Comparison of ENCODE assay signal across 21 cellular contexts in genomic region chr5:103347729-103348128, GRCh38.
DNase-seq lines count a peak whose midpoint lies in the region; ATAC-seq and TF ChIP-seq lines count a peak whose summit lies in the region.
"Had no signal": no experiment of that assay in that cellular context is flagged by ENCODE, and none has a peak within 500 bp of the region (broad histone marks: within the 10 kb centered on the region; RNA-seq: fewer than 3 reads in every experiment).

No MANE protein-coding gene starts in this region.

- WGBS in hepatocyte (ENCODE audit: low lambda C conversion rate, missing lambda C conversion rate), result 26% methylated on average over 2 of the region's 2 CpGs
- 60 to 70% (median 62%) methylated on average over 2 of the region's 2 CpGs for WGBS in ovary, 3 donors

- intact Hi-C loops in ovary (cut with DNase I), result no loop called here

- no peak for TF ChIP-seq EP300 in ovary (IDR thresholded peaks at IDR 0.05)

- peak overlapping the region; percentile 61; the same call in 1 of the 2 replicates for H3K27ac ChIP-seq in HEK293 (ENCODE audit: extremely low read depth, low read depth, low read length)
- peak overlapping the region; percentile 77 for H3K27ac ChIP-seq in hepatocyte
- no peak overlapping the region for H3K27ac ChIP-seq in ovary
- H3K27ac ChIP-seq: ascending aorta, esophagus muscularis mucosa, tibial artery had no signal

- no peak overlapping the region for H3K4me3 ChIP-seq in HEK293 (ENCODE audit: low read depth, low read length)
- H3K4me3 ChIP-seq in hepatocyte, result no peak overlapping the region
- H3K4me3 ChIP-seq in ovary, result no peak overlapping the region
- H3K4me3 ChIP-seq: ascending aorta, esophagus muscularis mucosa, GM23338, tibial artery had no signal

- peaks cover 14% of the 10 kb centered on the region for H3K4me1 ChIP-seq in HEK293 (ENCODE audit: control insufficient read depth, insufficient read depth, low read length)
- H3K4me1 ChIP-seq in hepatocyte (ENCODE audit: insufficient read depth), result peaks cover 14% of the 10 kb centered on the region
- H3K4me1 ChIP-seq in ovary (ENCODE audit: insufficient read depth), result no peaks in the 10 kb centered on the region
- H3K4me1 ChIP-seq: ascending aorta, esophagus muscularis mucosa, tibial artery had no signal

- no peaks in the 10 kb centered on the region for H3K36me3 ChIP-seq in HEK293 (ENCODE audit: control insufficient read depth in 2 of 2, insufficient read depth in 1 of 2, low read length in 2 of 2)
- no peaks in the 10 kb centered on the region for H3K36me3 ChIP-seq in hepatocyte (replicated peaks; ENCODE audit: insufficient read depth, low read depth)
- no peaks in the 10 kb centered on the region for H3K36me3 ChIP-seq in ovary
- H3K36me3 ChIP-seq: ascending aorta, esophagus muscularis mucosa, tibial artery had no signal

- H3K9me3 ChIP-seq in HEK293 (ENCODE audit: control insufficient read depth, insufficient read depth, low read depth, low read length) (no peaks in the 10 kb centered on the region), hepatocyte (ENCODE audit: low read depth) (no peaks in the 10 kb centered on the region), ovary (no peaks in the 10 kb centered on the region)
- H3K9me3 ChIP-seq: ascending aorta, esophagus muscularis mucosa, tibial artery had no signal

- DNase-seq in EH (ENCODE audit: low read depth) (peak; percentile 33), RPMI7951 (ENCODE audit: low read depth) (peak; percentile 2), hepatocyte (ENCODE audit: low spot score) (peak; percentile 44), ovary (no peak), Kasumi-1 (lab: John Stamatoyannopoulos, UW) (no peak), left lobe of liver (ENCODE audit: low spot score) (no peak)
- DNase-seq: CD4-positive, CD25-positive, alpha-beta regulatory T cell; effector memory CD4-positive, alpha-beta T cell; kidney; MV-4-11; NCI-H2227 treated with DMSO at 0.1 percent for 48 hours; retina; stimulated activated CD4-positive, alpha-beta T cell treated with anti-CD3 and anti-CD28 coated beads, Interleukin-4, amount 100 ng/mL, for 4 hours; tibial artery had no signal

- no peaks in the 10 kb centered on the region for H3K79me2 ChIP-seq in hepatocyte

- TF ChIP-seq CTCF in HEK293 (tag by site-specific recombination; IDR thresholded peaks at IDR 0.05) (no peak), hepatocyte (IDR thresholded peaks at IDR 0.05; ENCODE audit: poor library complexity) (no peak), ovary (IDR thresholded peaks at IDR 0.05) (no peak)

- H3K27me3 ChIP-seq in hepatocyte (no peaks in the 10 kb centered on the region), ovary (no peaks in the 10 kb centered on the region)
- H3K27me3 ChIP-seq: ascending aorta, esophagus muscularis mucosa had no signal

- no peak overlapping the region for H2AFZ ChIP-seq in hepatocyte
- H2AFZ ChIP-seq: GM23338 had no signal

- CTCF ChIA-PET in HEK293 (lab: Yijun Ruan, JAX), result interaction anchor here (0.8 kb wide), 1 partner anchor 16 kb away, joined by 4 read pairs; no protein-coding TSS in a partner anchor

- ATAC-seq in GM21390 (IDR thresholded peaks at IDR 0.05; ENCODE audit: unreplicated experiment) (no peak), left lobe of liver (no peak)
- ATAC-seq: activated naive CD4-positive, alpha-beta T cell treated with anti-CD3 and anti-CD28 coated beads, Interleukin-2, amount 50 U/mL, for 72 hours; activated T-helper 17 cell treated with anti-CD3 and anti-CD28 coated beads, Interleukin-2, amount 50 U/mL, for 72 hours; GM23338 had no signal

- no peaks in the 10 kb centered on the region for H3K9me2 ChIP-seq in hepatocyte (replicated peaks; ENCODE audit: insufficient read depth)

- H4K20me1 ChIP-seq in hepatocyte (ENCODE audit: insufficient read depth, poor library complexity, severe bottlenecking), result no peaks in the 10 kb centered on the region

- peak overlapping the region; percentile 33 for H3K4me2 ChIP-seq in hepatocyte
- H3K4me2 ChIP-seq: GM23338 had no signal

- POLR2A ChIA-PET in HEK293 (lab: Yijun Ruan, JAX), result interaction anchor here (1.0 kb wide), 1 partner anchor 89 kb away, joined by 3 read pairs; the partner anchor contains the start of gene MACIR

- no peak for TF ChIP-seq POLR2A in ovary (IDR thresholded peaks at IDR 0.05)

TF ChIP-seq in HEK293, 187 proteins besides CTCF, POLR2A, EP300 and RAD21 (continues in another document):
- 0 out of 2 replicates have a peak, but pooled peaks have one; percentile 5 for TF ChIP-seq GLI2 (tag by site-specific recombination; IDR thresholded peaks at IDR 0.05; ENCODE audit: borderline replicate concordance, low read depth)
- peak; percentile 45; the same call in 1 of the 2 replicates for TF ChIP-seq ZNF843 (tag by site-specific recombination; IDR thresholded peaks at IDR 0.05)
- TF ChIP-seq ZNF132 (tag by site-specific recombination; IDR thresholded peaks at IDR 0.05; ENCODE audit: borderline replicate concordance), result no peak
- peak; percentile 59 for TF ChIP-seq ZBTB20 (tag by site-specific recombination; IDR thresholded peaks at IDR 0.05)
- no peak for TF ChIP-seq ZNF747 (tag by site-specific recombination; IDR thresholded peaks at IDR 0.05)
- TF ChIP-seq ZNF2 (tag by site-specific recombination; IDR thresholded peaks at IDR 0.05), result 0 out of 2 replicates have a peak, but pooled peaks have one; percentile 47
- TF ChIP-seq MYNN (tag by site-specific recombination; IDR thresholded peaks at IDR 0.05; ENCODE audit: borderline replicate concordance), result no peak
- peak; percentile 62; the same call in 1 of the 2 replicates for TF ChIP-seq TRIM28 (IDR thresholded peaks at IDR 0.05; ENCODE audit: borderline replicate concordance, low read length)
- TF ChIP-seq ZNF561 (tag by site-specific recombination; IDR thresholded peaks at IDR 0.05; ENCODE audit: borderline replicate concordance), result peak; percentile 81
- TF ChIP-seq ZNF549 (tag by site-specific recombination; IDR thresholded peaks at IDR 0.05), result no peak
- no peak for TF ChIP-seq ZNF157 (tag by site-specific recombination; IDR thresholded peaks at IDR 0.05)
- peak; percentile 61 for TF ChIP-seq ZIC2 (tag by site-specific recombination; IDR thresholded peaks at IDR 0.05)
- no peak for TF ChIP-seq ZNF621 (tag by site-specific recombination; IDR thresholded peaks at IDR 0.05)
- peak; percentile 47; the same call in 1 of the 2 replicates for TF ChIP-seq ATF2 (tag by site-specific recombination; IDR thresholded peaks at IDR 0.05; ENCODE audit: low read depth)
- TF ChIP-seq BCL11A (tag by site-specific recombination; IDR thresholded peaks at IDR 0.05; ENCODE audit: low read depth), result no peak
- TF ChIP-seq OSR2 (tag by site-specific recombination; IDR thresholded peaks at IDR 0.05), result peak; percentile 93
- no peak for TF ChIP-seq ZNF830 (tag by site-specific recombination; IDR thresholded peaks at IDR 0.05; ENCODE audit: low read depth)
- TF ChIP-seq ZNF580 (tag by site-specific recombination; IDR thresholded peaks at IDR 0.05), result 0 out of 2 replicates have a peak, but pooled peaks have one; percentile 33
- TF ChIP-seq PRDM6 (tag by site-specific recombination; IDR thresholded peaks at IDR 0.05), result peak; percentile 72
- no peak for TF ChIP-seq GLIS2 (tag by site-specific recombination; IDR thresholded peaks at IDR 0.05)
- TF ChIP-seq ZNF341 (tag by site-specific recombination; IDR thresholded peaks at IDR 0.05; ENCODE audit: low read depth), result no peak
- 0 out of 2 replicates have a peak, but pooled peaks have one; percentile 14 for TF ChIP-seq ZNF10 (tag by site-specific recombination; IDR thresholded peaks at IDR 0.05)
- 0 out of 2 replicates have a peak, but pooled peaks have one; percentile 36 for TF ChIP-seq ZNF629 (tag by site-specific recombination; IDR thresholded peaks at IDR 0.05)
- no peak for TF ChIP-seq ZFP41 (tag by site-specific recombination; IDR thresholded peaks at IDR 0.05; ENCODE audit: borderline replicate concordance)
- peak; percentile 34; the same call in 1 of the 2 replicates for TF ChIP-seq FEZF1 (tag by site-specific recombination; IDR thresholded peaks at IDR 0.05)

Comparison
In these comparisons a context has a peak if more than half of its experiments do, and no peak if none do; other contexts are left out.
1. DNase-seq: peak in EH (single experiment), RPMI7951 (single experiment) and hepatocyte (single experiment); none in ovary (0 of 5), Kasumi-1 (0 of 2) and left lobe of liver (single experiment).
2. H3K27ac ChIP-seq: peak in HEK293 (single experiment) and hepatocyte (single experiment); none in ovary (0 of 2).